Comparison of ENCODE assay signal across 17 cellular contexts in genomic region chr3:100879445-100879844, GRCh38.
"Had no signal": no experiment of that assay in that cellular context is flagged by ENCODE, and none has a peak within 500 bp of the region (broad histone marks: within the 10 kb centered on the region; RNA-seq: fewer than 3 reads in every experiment).

No MANE protein-coding gene starts in this region.

- ATAC-seq: effector memory CD8-positive, alpha-beta T cell; foreskin keratinocyte; natural killer cell; stimulated activated naive B cell treated with anti-CD40 and anti-IgM and Interleukin-4, amounts not matched to agents 10 μg/mL and 1 μg/mL and 100 μg/mL, for 72 hours; stimulated activated naive CD8-positive, alpha-beta T cell treated with anti-CD3 and anti-CD28 coated beads, Interleukin-15, amount 100 ng/mL, for 72 hours had no signal

- H3K36me3 Mint-ChIP-seq: natural killer cell; neural progenitor cell; stimulated activated naive B cell treated with anti-CD40 and anti-IgM and Interleukin-4, amounts not matched to agents 10 μg/mL and 1 μg/mL and 100 μg/mL, for 72 hours; type B pancreatic cell had no signal

- H3K27ac ChIP-seq: epithelial cell of prostate, foreskin keratinocyte, neural progenitor cell, pancreas had no signal

- H3K27me3 Mint-ChIP-seq: dendritic cell treated with granulocyte-macrophage colony-stimulating factor and Interleukin-4, amounts not matched to agents 40 ng/mL and 50 ng/mL, for 4 days; progenitor cell of endocrine pancreas; type B pancreatic cell had no signal

- DNase-seq: cerebellar nuclear complex; effector memory CD8-positive, alpha-beta T cell; esophagus squamous epithelium; foreskin keratinocyte; natural killer cell; occipital lobe; pancreas; stimulated activated CD4-positive, alpha-beta T cell treated with anti-CD3 and anti-CD28 coated beads, Interleukin-2, amount 100 ng/mL, for 24 hours; stimulated activated CD4-positive, alpha-beta T cell treated with anti-CD3 and anti-CD28 coated beads, Interleukin-4, amount 100 ng/mL, for 4 hours; stimulated activated naive B cell treated with anti-CD40 and anti-IgM and Interleukin-4, amounts not matched to agents 10 μg/mL and 1 μg/mL and 100 μg/mL, for 72 hours; stimulated activated naive CD8-positive, alpha-beta T cell treated with anti-CD3 and anti-CD28 coated beads, Interleukin-15, amount 100 ng/mL, for 72 hours had no signal

- H3K4me1 ChIP-seq: neural progenitor cell had no signal

- H3K9me3 Mint-ChIP-seq: dendritic cell treated with granulocyte-macrophage colony-stimulating factor and Interleukin-4, amounts not matched to agents 40 ng/mL and 50 ng/mL, for 4 days; effector memory CD8-positive, alpha-beta T cell; natural killer cell; neural progenitor cell; stimulated activated naive B cell treated with anti-CD40 and anti-IgM and Interleukin-4, amounts not matched to agents 10 μg/mL and 1 μg/mL and 100 μg/mL, for 72 hours; stimulated activated naive CD8-positive, alpha-beta T cell treated with anti-CD3 and anti-CD28 coated beads, Interleukin-15, amount 100 ng/mL, for 72 hours; type B pancreatic cell had no signal

- H3K36me3 ChIP-seq: esophagus squamous epithelium, neural progenitor cell, pancreas had no signal

- H3K9me3 ChIP-seq: esophagus squamous epithelium, pancreas had no signal

- H3K4me3 ChIP-seq: esophagus squamous epithelium, neural progenitor cell, pancreas, skin epidermis had no signal

- H3K27ac Mint-ChIP-seq: dendritic cell treated with granulocyte-macrophage colony-stimulating factor and Interleukin-4, amounts not matched to agents 40 ng/mL and 50 ng/mL, for 4 days; effector memory CD8-positive, alpha-beta T cell; natural killer cell; neural progenitor cell; progenitor cell of endocrine pancreas; stimulated activated naive B cell treated with anti-CD40 and anti-IgM and Interleukin-4, amounts not matched to agents 10 μg/mL and 1 μg/mL and 100 μg/mL, for 72 hours; stimulated activated naive CD8-positive, alpha-beta T cell treated with anti-CD3 and anti-CD28 coated beads, Interleukin-15, amount 100 ng/mL, for 72 hours; type B pancreatic cell had no signal

- H3K4me3 Mint-ChIP-seq: dendritic cell treated with granulocyte-macrophage colony-stimulating factor and Interleukin-4, amounts not matched to agents 40 ng/mL and 50 ng/mL, for 4 days; effector memory CD8-positive, alpha-beta T cell; natural killer cell; neural progenitor cell; stimulated activated naive B cell treated with anti-CD40 and anti-IgM and Interleukin-4, amounts not matched to agents 10 μg/mL and 1 μg/mL and 100 μg/mL, for 72 hours; stimulated activated naive CD8-positive, alpha-beta T cell treated with anti-CD3 and anti-CD28 coated beads, Interleukin-15, amount 100 ng/mL, for 72 hours; type B pancreatic cell had no signal

- H3K4me1 Mint-ChIP-seq: natural killer cell; stimulated activated naive B cell treated with anti-CD40 and anti-IgM and Interleukin-4, amounts not matched to agents 10 μg/mL and 1 μg/mL and 100 μg/mL, for 72 hours; stimulated activated naive CD8-positive, alpha-beta T cell treated with anti-CD3 and anti-CD28 coated beads, Interleukin-15, amount 100 ng/mL, for 72 hours had no signal

- H3K27me3 ChIP-seq: esophagus squamous epithelium, foreskin keratinocyte, neural progenitor cell, pancreas had no signal
